Comparison of ENCODE assay signal across 31 cellular contexts in genomic region chr6:87608802-87609201, GRCh38.
"Had no signal": no experiment of that assay in that cellular context is flagged by ENCODE, and none has a peak within 500 bp of the region (broad histone marks: within the 10 kb centered on the region; RNA-seq: fewer than 3 reads in every experiment).

No MANE protein-coding gene starts in this region.

- ATAC-seq: activated CD8-positive, alpha-beta T cell treated with anti-CD3 and anti-CD28 coated beads for 36 hours; activated naive CD4-positive, alpha-beta T cell treated with anti-CD3 and anti-CD28 coated beads, Interleukin-2, amount 50 U/mL, for 72 hours; activated T-cell treated with anti-CD3 and anti-CD28 coated beads, Interleukin-2, amount 50 U/mL, for 4 hours; activated T-cell treated with anti-CD3 and anti-CD28 coated beads, Interleukin-2, amount 50 U/mL, for 72 hours; activated T-helper 17 cell treated with anti-CD3 and anti-CD28 coated beads, Interleukin-2, amount 50 U/mL, for 72 hours; body of pancreas had no signal

- FAIRE-seq: TTC549 had no signal

- DNase-seq: activated B cell treated with CpG ODN at 0.5 μM for 24 hours; activated CD4-positive, alpha-beta memory T cell treated with anti-CD3 and anti-CD28 coated beads for 36 hours; activated CD4-positive, alpha-beta T cell treated with anti-CD3 and anti-CD28 coated beads for 4 hours; activated CD4-positive, alpha-beta T cell treated with anti-CD3 and anti-CD28 coated beads, Interleukin-2, amount 10 ng/mL, durations not matched to agents 24 days and 14 days; activated CD4-positive, alpha-beta T cell treated with anti-CD3 and anti-CD28 coated beads, Interleukin-2, amount 50 U/mL, for 1 hour; activated CD4-positive, alpha-beta T cell treated with anti-CD3 and anti-CD28 coated beads, Interleukin-2, amount 50 U/mL, for 4 hours; activated CD4-positive, CD25-positive, alpha-beta regulatory T cell treated with anti-CD3 and anti-CD28 coated beads, Interleukin-2, amount 50 U/mL, for 72 hours; activated CD8-positive, alpha-beta memory T cell treated with anti-CD3 and anti-CD28 coated beads, Interleukin-2, amount 50 U/mL, for 4 hours; activated CD8-positive, alpha-beta T cell treated with anti-CD3 and anti-CD28 coated beads for 36 hours; activated effector memory CD4-positive, alpha-beta T cell treated with anti-CD3 and anti-CD28 coated beads, Interleukin-2, amount 50 U/mL, for 16 hours; activated gamma-delta T cell treated with Interleukin-2 at 50 U/mL for 16 hours; activated naive CD4-positive, alpha-beta T cell; activated naive CD4-positive, alpha-beta T cell treated with anti-CD3 and anti-CD28 coated beads for 36 hours; activated naive CD4-positive, alpha-beta T cell treated with anti-CD3 and anti-CD28 coated beads, Interleukin-2, amount 50 U/mL, for 16 hours; activated naive CD8-positive, alpha-beta T cell treated with anti-CD3 and anti-CD28 coated beads for 36 hours; activated T-cell treated with anti-CD3 and anti-CD28 coated beads for 4 hours; activated T-cell treated with anti-CD3 and anti-CD28 coated beads, Interleukin-2, amount 50 U/mL, for 1 hour; activated T-cell treated with anti-CD3 and anti-CD28 coated beads, Interleukin-2, amount 50 U/mL, for 4 hours; activated T-cell treated with anti-CD3 and anti-CD28 coated beads, Interleukin-2, amount 50 U/mL, for 72 hours; adrenal gland; amniotic stem cell; aorta; body of pancreas; brain microvascular endothelial cell; central memory CD4-positive, alpha-beta T cell; T-helper 1 cell; T-helper 2 cell; T-helper 9 cell had no signal
